Comparison of ENCODE assay signal across 1 cellular context in the genomic region with DNA sequence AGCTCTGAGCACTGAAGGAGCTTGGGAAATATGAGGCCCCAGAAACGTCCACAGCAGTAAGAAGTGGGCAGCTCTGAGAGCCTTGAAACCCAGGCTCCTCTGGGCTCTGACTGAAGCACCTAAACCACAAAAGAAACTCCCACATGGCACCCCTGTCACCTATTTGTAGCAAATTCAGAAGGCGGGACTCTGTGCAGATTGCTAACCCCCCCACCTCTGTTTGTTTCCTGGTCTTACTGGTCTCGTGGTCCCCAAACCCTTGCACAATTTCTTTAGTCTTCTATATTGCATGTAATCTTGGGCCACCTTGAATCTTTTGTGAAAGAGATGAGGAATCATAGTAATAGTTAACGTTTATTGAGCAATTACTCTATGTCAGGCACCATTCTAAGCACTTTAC.
TF ChIP-seq lines count a peak whose summit lies in the region.

No MANE protein-coding gene starts in this region.

TF ChIP-seq in GM23338, 12 proteins besides CTCF, POLR2A, EP300 and RAD21:
- TF ChIP-seq, protein P1, sequence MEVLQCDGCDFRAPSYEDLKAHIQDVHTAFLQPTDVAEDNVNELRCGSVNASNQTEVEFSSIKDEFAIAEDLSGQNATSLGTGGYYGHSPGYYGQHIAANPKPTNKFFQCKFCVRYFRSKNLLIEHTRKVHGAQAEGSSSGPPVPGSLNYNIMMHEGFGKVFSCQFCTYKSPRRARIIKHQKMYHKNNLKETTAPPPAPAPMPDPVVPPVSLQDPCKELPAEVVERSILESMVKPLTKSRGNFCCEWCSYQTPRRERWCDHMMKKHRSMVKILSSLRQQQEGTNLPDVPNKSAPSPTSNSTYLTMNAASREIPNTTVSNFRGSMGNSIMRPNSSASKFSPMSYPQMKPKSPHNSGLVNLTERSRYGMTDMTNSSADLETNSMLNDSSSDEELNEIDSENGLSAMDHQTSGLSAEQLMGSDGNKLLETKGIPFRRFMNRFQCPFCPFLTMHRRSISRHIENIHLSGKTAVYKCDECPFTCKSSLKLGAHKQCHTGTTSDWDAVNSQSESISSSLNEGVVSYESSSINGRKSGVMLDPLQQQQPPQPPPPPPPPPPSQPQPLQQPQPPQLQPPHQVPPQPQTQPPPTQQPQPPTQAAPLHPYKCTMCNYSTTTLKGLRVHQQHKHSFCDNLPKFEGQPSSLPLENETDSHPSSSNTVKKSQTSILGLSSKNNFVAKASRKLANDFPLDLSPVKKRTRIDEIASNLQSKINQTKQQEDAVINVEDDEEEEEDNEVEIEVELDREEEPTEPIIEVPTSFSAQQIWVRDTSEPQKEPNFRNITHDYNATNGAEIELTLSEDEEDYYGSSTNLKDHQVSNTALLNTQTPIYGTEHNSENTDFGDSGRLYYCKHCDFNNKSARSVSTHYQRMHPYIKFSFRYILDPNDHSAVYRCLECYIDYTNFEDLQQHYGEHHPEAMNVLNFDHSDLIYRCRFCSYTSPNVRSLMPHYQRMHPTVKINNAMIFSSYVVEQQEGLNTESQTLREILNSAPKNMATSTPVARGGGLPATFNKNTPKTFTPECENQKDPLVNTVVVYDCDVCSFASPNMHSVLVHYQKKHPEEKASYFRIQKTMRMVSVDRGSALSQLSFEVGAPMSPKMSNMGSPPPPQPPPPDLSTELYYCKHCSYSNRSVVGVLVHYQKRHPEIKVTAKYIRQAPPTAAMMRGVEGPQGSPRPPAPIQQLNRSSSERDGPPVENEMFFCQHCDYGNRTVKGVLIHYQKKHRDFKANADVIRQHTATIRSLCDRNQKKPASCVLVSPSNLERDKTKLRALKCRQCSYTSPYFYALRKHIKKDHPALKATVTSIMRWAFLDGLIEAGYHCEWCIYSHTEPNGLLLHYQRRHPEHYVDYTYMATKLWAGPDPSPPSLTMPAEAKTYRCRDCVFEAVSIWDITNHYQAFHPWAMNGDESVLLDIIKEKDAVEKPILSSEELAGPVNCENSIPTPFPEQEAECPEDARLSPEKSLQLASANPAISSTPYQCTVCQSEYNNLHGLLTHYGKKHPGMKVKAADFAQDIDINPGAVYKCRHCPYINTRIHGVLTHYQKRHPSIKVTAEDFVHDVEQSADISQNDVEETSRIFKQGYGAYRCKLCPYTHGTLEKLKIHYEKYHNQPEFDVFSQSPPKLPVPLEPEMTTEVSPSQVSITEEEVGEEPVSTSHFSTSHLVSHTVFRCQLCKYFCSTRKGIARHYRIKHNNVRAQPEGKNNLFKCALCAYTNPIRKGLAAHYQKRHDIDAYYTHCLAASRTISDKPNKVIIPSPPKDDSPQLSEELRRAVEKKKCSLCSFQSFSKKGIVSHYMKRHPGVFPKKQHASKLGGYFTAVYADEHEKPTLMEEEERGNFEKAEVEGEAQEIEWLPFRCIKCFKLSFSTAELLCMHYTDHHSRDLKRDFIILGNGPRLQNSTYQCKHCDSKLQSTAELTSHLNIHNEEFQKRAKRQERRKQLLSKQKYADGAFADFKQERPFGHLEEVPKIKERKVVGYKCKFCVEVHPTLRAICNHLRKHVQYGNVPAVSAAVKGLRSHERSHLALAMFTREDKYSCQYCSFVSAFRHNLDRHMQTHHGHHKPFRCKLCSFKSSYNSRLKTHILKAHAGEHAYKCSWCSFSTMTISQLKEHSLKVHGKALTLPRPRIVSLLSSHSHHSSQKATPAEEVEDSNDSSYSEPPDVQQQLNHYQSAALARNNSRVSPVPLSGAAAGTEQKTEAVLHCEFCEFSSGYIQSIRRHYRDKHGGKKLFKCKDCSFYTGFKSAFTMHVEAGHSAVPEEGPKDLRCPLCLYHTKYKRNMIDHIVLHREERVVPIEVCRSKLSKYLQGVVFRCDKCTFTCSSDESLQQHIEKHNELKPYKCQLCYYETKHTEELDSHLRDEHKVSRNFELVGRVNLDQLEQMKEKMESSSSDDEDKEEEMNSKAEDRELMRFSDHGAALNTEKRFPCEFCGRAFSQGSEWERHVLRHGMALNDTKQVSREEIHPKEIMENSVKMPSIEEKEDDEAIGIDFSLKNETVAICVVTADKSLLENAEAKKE (CRISPR knock-in tag; IDR thresholded peaks at IDR 0.05): no peak
- TF ChIP-seq, protein P2, sequence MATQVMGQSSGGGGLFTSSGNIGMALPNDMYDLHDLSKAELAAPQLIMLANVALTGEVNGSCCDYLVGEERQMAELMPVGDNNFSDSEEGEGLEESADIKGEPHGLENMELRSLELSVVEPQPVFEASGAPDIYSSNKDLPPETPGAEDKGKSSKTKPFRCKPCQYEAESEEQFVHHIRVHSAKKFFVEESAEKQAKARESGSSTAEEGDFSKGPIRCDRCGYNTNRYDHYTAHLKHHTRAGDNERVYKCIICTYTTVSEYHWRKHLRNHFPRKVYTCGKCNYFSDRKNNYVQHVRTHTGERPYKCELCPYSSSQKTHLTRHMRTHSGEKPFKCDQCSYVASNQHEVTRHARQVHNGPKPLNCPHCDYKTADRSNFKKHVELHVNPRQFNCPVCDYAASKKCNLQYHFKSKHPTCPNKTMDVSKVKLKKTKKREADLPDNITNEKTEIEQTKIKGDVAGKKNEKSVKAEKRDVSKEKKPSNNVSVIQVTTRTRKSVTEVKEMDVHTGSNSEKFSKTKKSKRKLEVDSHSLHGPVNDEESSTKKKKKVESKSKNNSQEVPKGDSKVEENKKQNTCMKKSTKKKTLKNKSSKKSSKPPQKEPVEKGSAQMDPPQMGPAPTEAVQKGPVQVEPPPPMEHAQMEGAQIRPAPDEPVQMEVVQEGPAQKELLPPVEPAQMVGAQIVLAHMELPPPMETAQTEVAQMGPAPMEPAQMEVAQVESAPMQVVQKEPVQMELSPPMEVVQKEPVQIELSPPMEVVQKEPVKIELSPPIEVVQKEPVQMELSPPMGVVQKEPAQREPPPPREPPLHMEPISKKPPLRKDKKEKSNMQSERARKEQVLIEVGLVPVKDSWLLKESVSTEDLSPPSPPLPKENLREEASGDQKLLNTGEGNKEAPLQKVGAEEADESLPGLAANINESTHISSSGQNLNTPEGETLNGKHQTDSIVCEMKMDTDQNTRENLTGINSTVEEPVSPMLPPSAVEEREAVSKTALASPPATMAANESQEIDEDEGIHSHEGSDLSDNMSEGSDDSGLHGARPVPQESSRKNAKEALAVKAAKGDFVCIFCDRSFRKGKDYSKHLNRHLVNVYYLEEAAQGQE (IDR thresholded peaks at IDR 0.05; ENCODE audit: unreplicated experiment): no peak
- TF ChIP-seq STAT1 (IDR thresholded peaks at IDR 0.05; ENCODE audit: unreplicated experiment): no peak
- no peak for TF ChIP-seq POLR2AphosphoS5 (IDR thresholded peaks at IDR 0.05; ENCODE audit: low read depth)
- TF ChIP-seq ZNF114 (CRISPR knock-in tag; IDR thresholded peaks at IDR 0.05): no peak
- no peak for TF ChIP-seq ZNF331 (CRISPR knock-in tag; IDR thresholded peaks at IDR 0.05; ENCODE audit: low read depth)
- no peak for TF ChIP-seq EZH2 (IDR thresholded peaks at IDR 0.05; ENCODE audit: low read depth, unreplicated experiment)
- TF ChIP-seq, protein P3, sequence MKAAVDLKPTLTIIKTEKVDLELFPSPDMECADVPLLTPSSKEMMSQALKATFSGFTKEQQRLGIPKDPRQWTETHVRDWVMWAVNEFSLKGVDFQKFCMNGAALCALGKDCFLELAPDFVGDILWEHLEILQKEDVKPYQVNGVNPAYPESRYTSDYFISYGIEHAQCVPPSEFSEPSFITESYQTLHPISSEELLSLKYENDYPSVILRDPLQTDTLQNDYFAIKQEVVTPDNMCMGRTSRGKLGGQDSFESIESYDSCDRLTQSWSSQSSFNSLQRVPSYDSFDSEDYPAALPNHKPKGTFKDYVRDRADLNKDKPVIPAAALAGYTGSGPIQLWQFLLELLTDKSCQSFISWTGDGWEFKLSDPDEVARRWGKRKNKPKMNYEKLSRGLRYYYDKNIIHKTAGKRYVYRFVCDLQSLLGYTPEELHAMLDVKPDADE (IDR thresholded peaks at IDR 0.05): no peak
- TF ChIP-seq JUNB (IDR thresholded peaks at IDR 0.05; ENCODE audit: unreplicated experiment): no peak
- no peak for TF ChIP-seq NANOG (IDR thresholded peaks at IDR 0.05; ENCODE audit: borderline replicate concordance)
